Comparison of ENCODE assay signal across 31 cellular contexts in genomic region chr12:77963576-77964178, GRCh38.
"Had no signal": no experiment of that assay in that cellular context is flagged by ENCODE, and none has a peak within 500 bp of the region (broad histone marks: within the 10 kb centered on the region; RNA-seq: fewer than 3 reads in every experiment).

No MANE protein-coding gene starts in this region.

- H3K36me3 Mint-ChIP-seq: natural killer cell; neural progenitor cell; stimulated activated memory B cell treated with anti-CD40 and anti-IgM and Interleukin-4, amounts not matched to agents 10 μg/mL and 1 μg/mL and 100 μg/mL, for 72 hours; type B pancreatic cell had no signal

- DNase-seq: natural killer cell; occipital lobe; ovary; posterior cingulate gyrus; psoas muscle; right cardiac atrium; spleen; stimulated activated CD4-positive, alpha-beta T cell treated with anti-CD3 and anti-CD28 coated beads, Interleukin-12 subunit alpha, Interleukin-12 subunit beta, amount 100 ng/mL, for 4 hours; stimulated activated CD4-positive, alpha-beta T cell treated with anti-CD3 and anti-CD28 coated beads, Interleukin-1b, Interleukin-23, amount 100 ng/mL, for 48 hours; stimulated activated CD4-positive, alpha-beta T cell treated with anti-CD3 and anti-CD28 coated beads, Interleukin-4, amount 100 ng/mL, for 1 hour; stimulated activated CD4-positive, alpha-beta T cell treated with anti-CD3 and anti-CD28 coated beads, Interleukin-4, amount 100 ng/mL, for 4 hours; stimulated activated CD8-positive, alpha-beta memory T cell treated with anti-CD3 and anti-CD28 coated beads, Interleukin-4, amount 100 ng/mL, for 48 hours; stimulated activated naive CD4-positive, alpha-beta T cell; stimulated activated naive CD8-positive, alpha-beta T cell treated with anti-CD3 and anti-CD28 coated beads, Interleukin-15, amount 100 ng/mL, for 72 hours; stimulated activated naive CD8-positive, alpha-beta T cell treated with anti-CD3 and anti-CD28 coated beads, Interleukin-15, Interleukin-2, amounts not matched to agents 100 U/mL and 50 U/mL, for 24 hours; substantia nigra; testis; tibial artery; transverse colon; upper lobe of right lung; uterus had no signal

- H3K4me2 ChIP-seq: neural progenitor cell, smooth muscle cell had no signal

- H3K9me3 Mint-ChIP-seq: nephron; neural progenitor cell; stimulated activated memory B cell treated with anti-CD40 and anti-IgM and Interleukin-4, amounts not matched to agents 10 μg/mL and 1 μg/mL and 100 μg/mL, for 72 hours had no signal

- H2AFZ ChIP-seq: neural progenitor cell, parathyroid adenoma had no signal

- H3K27me3 Mint-ChIP-seq: progenitor cell of endocrine pancreas; stimulated activated naive CD8-positive, alpha-beta T cell treated with anti-CD3 and anti-CD28 coated beads, Interleukin-15, amount 100 ng/mL, for 72 hours had no signal

- H3K36me3 ChIP-seq: neural progenitor cell, ovary, spleen, suprapubic skin, tibial artery, upper lobe of right lung, uterus had no signal

- H3K4me3 ChIP-seq: neural progenitor cell, ovary, psoas muscle, skin epidermis, smooth muscle cell, spleen, suprapubic skin, testis, tibial artery, transverse colon, upper lobe of right lung, uterus had no signal

- H3K79me2 ChIP-seq: parathyroid adenoma had no signal

- ATAC-seq: natural killer cell; psoas muscle; right cardiac atrium; sciatic nerve; stimulated activated memory B cell treated with anti-CD40 and anti-IgM and Interleukin-4, amounts not matched to agents 10 μg/mL and 1 μg/mL and 100 μg/mL, for 72 hours; stimulated activated naive CD8-positive, alpha-beta T cell treated with anti-CD3 and anti-CD28 coated beads, Interleukin-15, amount 100 ng/mL, for 72 hours; stimulated activated naive CD8-positive, alpha-beta T cell treated with anti-CD3 and anti-CD28 coated beads, Interleukin-15, Interleukin-2, amounts not matched to agents 100 U/mL and 50 U/mL, for 24 hours; upper lobe of right lung had no signal

- H3K4me3 Mint-ChIP-seq: natural killer cell; nephron; neural progenitor cell; stimulated activated memory B cell treated with anti-CD40 and anti-IgM and Interleukin-4, amounts not matched to agents 10 μg/mL and 1 μg/mL and 100 μg/mL, for 72 hours; stimulated activated naive CD8-positive, alpha-beta T cell treated with anti-CD3 and anti-CD28 coated beads, Interleukin-15, amount 100 ng/mL, for 72 hours; type B pancreatic cell had no signal

- H3K4me1 ChIP-seq: neural progenitor cell, parathyroid adenoma, psoas muscle, spleen, suprapubic skin, tibial artery, transverse colon, upper lobe of right lung, uterus had no signal

- H3K27ac Mint-ChIP-seq: natural killer cell; nephron; neural progenitor cell; progenitor cell of endocrine pancreas; stimulated activated memory B cell treated with anti-CD40 and anti-IgM and Interleukin-4, amounts not matched to agents 10 μg/mL and 1 μg/mL and 100 μg/mL, for 72 hours; type B pancreatic cell had no signal

- H3K27me3 ChIP-seq: neural progenitor cell, ovary, spleen, suprapubic skin, testis, tibial artery, transverse colon, upper lobe of right lung, uterus had no signal

- H3K27ac ChIP-seq: neural progenitor cell, ovary, parathyroid adenoma, psoas muscle, skin epidermis, spleen, suprapubic skin, testis, tibial artery, transverse colon, upper lobe of right lung, uterus had no signal

- H3K9ac ChIP-seq: neural progenitor cell, parathyroid adenoma had no signal

- H3K9me3 ChIP-seq: ovary, psoas muscle, spleen, suprapubic skin, testis, tibial artery, transverse colon, upper lobe of right lung, uterus had no signal

- H3K4me1 Mint-ChIP-seq: natural killer cell; neural progenitor cell; stimulated activated memory B cell treated with anti-CD40 and anti-IgM and Interleukin-4, amounts not matched to agents 10 μg/mL and 1 μg/mL and 100 μg/mL, for 72 hours; stimulated activated naive CD8-positive, alpha-beta T cell treated with anti-CD3 and anti-CD28 coated beads, Interleukin-15, amount 100 ng/mL, for 72 hours had no signal
